8 cellular contexts compared by ENCODE assay signal in genomic region chr12:31591308-31591901, GRCh38. TPM values are rescaled to one million over a fixed set of nuclear protein-coding genes. Genes with fewer than 3 reads are reported as not detected.
DNase-seq lines count a peak whose midpoint lies in the region; ATAC-seq, FAIRE-seq and TF ChIP-seq lines count a peak whose summit lies in the region.

No MANE protein-coding gene starts in this region.

- DNase-seq in CD4-positive, alpha-beta T cell, result no peak
- no peak for DNase-seq in GM19239 (ENCODE audit: insufficient read length, low spot score)
- DNase-seq in activated CD8-positive, alpha-beta T cell treated with anti-CD3 and anti-CD28 coated beads for 36 hours, result peak; percentile 13
- DNase-seq in glomerular visceral epithelial cell (ENCODE audit: extremely low spot score), result peak; percentile 30
- peak in 35 of 56 donors; percentile 1 to 77 (median 53) for DNase-seq in nucleus accumbens (lab: John Stamatoyannopoulos, UW)
- no peak for DNase-seq in SW 1271 (lab: John Stamatoyannopoulos, UW)
- DNase-seq in T-helper 9 cell, result no peak

- no peak overlapping the region for H3K27ac ChIP-seq in CD4-positive, alpha-beta T cell (ENCODE audit: low read depth, low read length)

- POLR2A ChIA-PET in CD4-positive, alpha-beta T cell (lab: Charles Lee), result no interaction called here
- POLR2A ChIA-PET in activated CD8-positive, alpha-beta T cell treated with anti-CD3 and anti-CD28 coated beads for 36 hours (lab: Charles Lee), result no interaction called here

- no peak for ATAC-seq in CD4-positive, alpha-beta T cell (ENCODE audit: poor library complexity)
- ATAC-seq in HG03442 (IDR thresholded peaks at IDR 0.05; ENCODE audit: unreplicated experiment), result peak; percentile 15
- ATAC-seq in activated CD8-positive, alpha-beta T cell treated with anti-CD3 and anti-CD28 coated beads for 36 hours, result no peak

- no peak for TF ChIP-seq CTCF in CD4-positive, alpha-beta T cell (IDR thresholded peaks at IDR 0.05)
- TF ChIP-seq CTCF in activated CD8-positive, alpha-beta T cell treated with anti-CD3 and anti-CD28 coated beads for 36 hours (IDR thresholded peaks at IDR 0.05), result no peak

- H3K27ac Mint-ChIP-seq in CD4-positive, alpha-beta T cell, result no peak overlapping the region
- no peak overlapping the region for H3K27ac Mint-ChIP-seq in activated CD8-positive, alpha-beta T cell treated with anti-CD3 and anti-CD28 coated beads for 36 hours

- H3K4me1 Mint-ChIP-seq in CD4-positive, alpha-beta T cell (ENCODE audit: low read depth), result peaks cover 13% of the 10 kb centered on the region
- H3K4me1 Mint-ChIP-seq in activated CD8-positive, alpha-beta T cell treated with anti-CD3 and anti-CD28 coated beads for 36 hours (ENCODE audit: low read depth), result peaks cover 10% of the 10 kb centered on the region

- H3K9me3 ChIP-seq in CD4-positive, alpha-beta T cell (ENCODE audit: control insufficient read depth, low read length), result no peaks in the 10 kb centered on the region

- peaks cover 67% of the 10 kb centered on the region for H3K27me3 Mint-ChIP-seq in CD4-positive, alpha-beta T cell
- H3K27me3 Mint-ChIP-seq in activated CD8-positive, alpha-beta T cell treated with anti-CD3 and anti-CD28 coated beads for 36 hours, result peaks cover 45% of the 10 kb centered on the region

- intact Hi-C loops in CD4-positive, alpha-beta T cell (cut with DNase I, micrococcal nuclease), result no loop called here
- intact Hi-C loops in activated CD8-positive, alpha-beta T cell treated with anti-CD3 and anti-CD28 coated beads for 36 hours (cut with micrococcal nuclease), result no loop called here

- peak overlapping the region; percentile 92 for H3K4me3 Mint-ChIP-seq in CD4-positive, alpha-beta T cell
- peak overlapping the region; percentile 71 for H3K4me3 Mint-ChIP-seq in activated CD8-positive, alpha-beta T cell treated with anti-CD3 and anti-CD28 coated beads for 36 hours

- CTCF ChIA-PET in CD4-positive, alpha-beta T cell (lab: Charles Lee), result no interaction called here
- CTCF ChIA-PET in activated CD8-positive, alpha-beta T cell treated with anti-CD3 and anti-CD28 coated beads for 36 hours (lab: Charles Lee), result no interaction called here

- peak; percentile 79 for FAIRE-seq in GM19239 (lab: Jason Lieb, UNC)

- no peaks in the 10 kb centered on the region for H3K36me3 Mint-ChIP-seq in CD4-positive, alpha-beta T cell (ENCODE audit: low read depth)
- no peaks in the 10 kb centered on the region for H3K36me3 Mint-ChIP-seq in activated CD8-positive, alpha-beta T cell treated with anti-CD3 and anti-CD28 coated beads for 36 hours (ENCODE audit: low read depth)

- no peaks in the 10 kb centered on the region for H3K9me3 Mint-ChIP-seq in CD4-positive, alpha-beta T cell
- peaks cover 4% of the 10 kb centered on the region for H3K9me3 Mint-ChIP-seq in activated CD8-positive, alpha-beta T cell treated with anti-CD3 and anti-CD28 coated beads for 36 hours

- H3K27me3 ChIP-seq in CD4-positive, alpha-beta T cell (ENCODE audit: control insufficient read depth, insufficient read depth, low read length), result peaks cover 53% of the 10 kb centered on the region

RNA-seq across cellular contexts. Expression of gene DENND5B, which starts 0.5 kb away (rescaled TPM):
- total RNA-seq in CD4-positive, alpha-beta T cell, result under 1 TPM; 0.22 to 0.25 TPM
- total RNA-seq in activated CD8-positive, alpha-beta T cell treated with anti-CD3 and anti-CD28 coated beads for 36 hours, result under 1 TPM; 0.31 to 0.43 TPM

Comparison
In these comparisons a context has a peak if more than half of its experiments do, and no peak if none do; other contexts are left out.
1. DNase-seq: peak in activated CD8-positive, alpha-beta T cell treated with anti-CD3 and anti-CD28 coated beads for 36 hours (single experiment), glomerular visceral epithelial cell (single experiment) and nucleus accumbens (35 of 56); none in CD4-positive, alpha-beta T cell (0 of 10), GM19239 (single experiment), SW 1271 (0 of 2) and T-helper 9 cell (single experiment).